15 cellular contexts compared by ENCODE assay signal in genomic region chrX:56745019-56745418, GRCh38. TPM values are rescaled to one million over a fixed set of nuclear protein-coding genes. Genes with fewer than 3 reads are reported as not detected.
DNase-seq lines count a peak whose midpoint lies in the region; ATAC-seq and TF ChIP-seq lines count a peak whose summit lies in the region.
"Had no signal": no experiment of that assay in that cellular context is flagged by ENCODE, and none has a peak within 500 bp of the region (broad histone marks: within the 10 kb centered on the region; RNA-seq: fewer than 3 reads in every experiment).

No MANE protein-coding gene starts in this region.

- H3K27me3 ChIP-seq in right atrium auricular region (no peaks in the 10 kb centered on the region), RWPE2 (ENCODE audit: insufficient read depth, poor library complexity, severe bottlenecking) (no peaks in the 10 kb centered on the region), ascending aorta (no peaks in the 10 kb centered on the region)

- intact Hi-C loops in left ventricle myocardium superior (cut with micrococcal nuclease) (no loop called here), ascending aorta (cut with DNase I) (no loop called here)

- TF ChIP-seq CTCF in right atrium auricular region (IDR thresholded peaks at IDR 0.05) (no peak), RWPE2 (IDR thresholded peaks at IDR 0.05; ENCODE audit: poor library complexity, severe bottlenecking) (no peak), fibroblast of the aortic adventitia (IDR thresholded peaks at IDR 0.05; ENCODE audit: insufficient read depth, low read length) (no peak), ascending aorta (IDR thresholded peaks at IDR 0.05) (no peak)

- H3K4me1 ChIP-seq in right atrium auricular region: no peaks in the 10 kb centered on the region
- peaks cover 19% of the 10 kb centered on the region for H3K4me1 ChIP-seq in RWPE2 (ENCODE audit: insufficient read depth, poor library complexity, severe bottlenecking)
- no peaks in the 10 kb centered on the region for H3K4me1 ChIP-seq in ascending aorta

- H3K9me3 ChIP-seq in right atrium auricular region (peaks cover 0 to 8% of the 10 kb centered on the region in 2 donors), RWPE2 (ENCODE audit: severe bottlenecking) (no peaks in the 10 kb centered on the region), ascending aorta (no peaks in the 10 kb centered on the region)

- ATAC-seq in left ventricle myocardium superior (peak; percentile 74), RWPE2 (ENCODE audit: low read depth) (peak; percentile 90), HG03342 (IDR thresholded peaks at IDR 0.05; ENCODE audit: unreplicated experiment) (no peak), HG03095 (IDR thresholded peaks at IDR 0.05; ENCODE audit: unreplicated experiment) (no peak)
- ATAC-seq: CD8-positive, alpha-beta T cell had no signal

- DNase-seq in left ventricle myocardium superior (no peak), right atrium auricular region (ENCODE audit: low spot score) (no peak), RWPE2 (ENCODE audit: low spot score) (no peak), fibroblast of the aortic adventitia (ENCODE audit: low read depth) (peak; percentile 66), ascending aorta (ENCODE audit: low spot score in 2 of 2) (no peak)
- no peak for DNase-seq in activated effector memory CD4-positive, alpha-beta T cell treated with Interleukin-2 at 50 U/mL for 16 hours
- DNase-seq: activated CD8-positive, alpha-beta memory T cell treated with anti-CD3 and anti-CD28 coated beads, Interleukin-2, amount 50 U/mL, for 48 hours; CD8-positive, alpha-beta T cell; naive B cell; NCI-H146; NK-92 treated with Interleukin-12 subunit alpha and Interleukin-12 subunit beta, amount 100 ng/mL, for 24 hours had no signal

- H3K27ac ChIP-seq in right atrium auricular region (no peak overlapping the region), RWPE2 (ENCODE audit: poor library complexity, severe bottlenecking) (peak overlapping the region; percentile 3), ascending aorta (no peak overlapping the region)
- H3K27ac ChIP-seq: coronary artery, skin epidermis had no signal

- H3K36me3 ChIP-seq in right atrium auricular region (no peaks in the 10 kb centered on the region), RWPE2 (ENCODE audit: low read depth) (no peaks in the 10 kb centered on the region), ascending aorta (no peaks in the 10 kb centered on the region)

- H3K4me3 ChIP-seq in right atrium auricular region (no peak overlapping the region), RWPE2 (ENCODE audit: severe bottlenecking) (no peak overlapping the region), fibroblast of the aortic adventitia (ENCODE audit: low read depth, low read length) (no peak overlapping the region), ascending aorta (no peak overlapping the region)
- H3K4me3 ChIP-seq: coronary artery, skin epidermis had no signal

RNA-seq across cellular contexts. Expression of gene NBDY, which starts 16.0 kb away (rescaled TPM):
- 22.1 TPM for total RNA-seq in left ventricle myocardium superior
- total RNA-seq in right atrium auricular region: 10 to 100 TPM in 1 of 2 donors, 1 to 10 TPM in 1; 7.8 to 15.8 TPM
- 7.6 and 11.9 TPM in 2 replicates for total RNA-seq in fibroblast of the aortic adventitia (ENCODE audit: low replicate concordance)
- total RNA-seq in ascending aorta: 15.4 TPM

Comparison
In these comparisons a context has a peak if more than half of its experiments do, and no peak if none do; other contexts are left out.
1. ATAC-seq: peak in left ventricle myocardium superior (single experiment) and RWPE2 (single experiment); none in HG03342 (single experiment) and HG03095 (single experiment).